Comparison of ENCODE assay signal across 6 cellular contexts in genomic region chr4:87553182-87553581, GRCh38. TPM values are rescaled to one million over a fixed set of nuclear protein-coding genes. Genes with fewer than 3 reads are reported as not detected.
"Had no signal": no experiment of that assay in that cellular context is flagged by ENCODE, and none has a peak within 500 bp of the region (broad histone marks: within the 10 kb centered on the region; RNA-seq: fewer than 3 reads in every experiment).

No MANE protein-coding gene starts in this region.

- H3K4me3 ChIP-seq: GM23338 had no signal

- DNase-seq: H9, HCEC 1CT, IMR-90 had no signal

RNA-seq across cellular contexts. Expression of gene SPARCL1, which starts 24.0 kb away (rescaled TPM):
- total RNA-seq: HT-29, IMR-90 had no signal

RNA-seq across cellular contexts. Expression of gene DSPP, which starts 55.1 kb away (rescaled TPM):
- total RNA-seq: GM23338, H1, H9, HT-29, IMR-90 had no signal
